In the genomic region with DNA sequence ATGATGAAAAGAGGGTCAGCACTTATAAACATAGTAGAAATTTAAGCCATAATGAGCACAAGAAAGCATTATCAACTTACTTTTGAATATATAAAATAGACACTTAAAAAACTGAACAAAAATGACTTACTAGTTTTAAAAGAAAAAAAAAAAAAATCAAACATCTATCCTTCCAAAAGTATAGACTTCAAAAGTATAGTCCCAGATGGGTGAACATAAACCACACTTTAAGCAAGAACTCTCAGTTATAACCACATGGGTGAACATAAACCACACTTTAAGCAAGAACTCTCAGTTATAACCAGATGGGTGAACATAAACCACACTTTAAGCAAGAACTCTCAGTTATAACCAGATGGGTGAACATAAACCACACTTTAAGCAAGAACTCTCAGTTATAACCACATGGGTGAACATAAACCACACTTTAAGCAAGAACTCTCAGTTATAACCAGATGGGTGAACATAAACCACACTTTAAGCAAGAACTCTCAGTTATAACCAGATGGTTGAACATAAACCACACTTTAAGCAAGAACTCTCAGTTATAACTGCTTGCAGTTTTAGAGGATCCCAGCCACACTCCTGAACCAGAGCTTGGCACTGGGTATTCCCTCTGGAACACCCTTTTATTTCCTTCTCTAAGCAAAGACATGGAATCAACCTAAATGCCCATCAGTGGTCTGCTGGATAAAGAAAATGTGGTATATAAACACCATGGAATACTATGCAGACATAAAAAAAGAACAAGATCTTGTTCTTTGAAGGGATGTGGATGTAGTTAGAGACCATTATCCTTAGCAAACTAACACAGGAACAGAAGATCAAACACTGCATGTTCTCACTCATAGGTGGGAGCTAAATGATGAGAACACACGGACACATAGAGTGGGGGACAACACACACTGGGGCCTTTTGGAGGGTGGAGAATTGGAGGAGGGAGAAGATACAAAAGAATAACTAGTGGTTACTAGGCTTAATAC, we compare ENCODE assay signal across 7 cellular contexts.
A peak's percentile ranks its signal among the peaks of the same experiment; 100 is the strongest.
DNase-seq lines count a peak whose midpoint lies in the region; ATAC-seq and TF ChIP-seq lines count a peak whose summit lies in the region.
"Not testable (repeated sequence)": the region's sequence is repeated elsewhere in the genome, so short reads cannot be mapped to it uniquely, and the experiment has no call there.

No MANE protein-coding gene starts in this region.

- H3K4me1 Mint-ChIP-seq in activated CD8-positive, alpha-beta T cell treated with anti-CD3 and anti-CD28 coated beads for 36 hours (ENCODE audit: low read depth); activated T-helper 17 cell treated with anti-CD3 and anti-CD28 coated beads, Interleukin-2, amount 50 U/mL, for 72 hours; central memory CD8-positive, alpha-beta T cell: not testable (repeated sequence)

- POLR2A ChIA-PET in activated CD8-positive, alpha-beta T cell treated with anti-CD3 and anti-CD28 coated beads for 36 hours (lab: Charles Lee), result not testable (repeated sequence)

- CTCF ChIA-PET in activated CD8-positive, alpha-beta T cell treated with anti-CD3 and anti-CD28 coated beads for 36 hours (lab: Charles Lee), result not testable (repeated sequence)

- not testable (repeated sequence) for H3K27me3 Mint-ChIP-seq in activated CD8-positive, alpha-beta T cell treated with anti-CD3 and anti-CD28 coated beads for 36 hours; activated T-helper 17 cell treated with anti-CD3 and anti-CD28 coated beads, Interleukin-2, amount 50 U/mL, for 72 hours; central memory CD8-positive, alpha-beta T cell

- not testable (repeated sequence) for TF ChIP-seq CTCF in activated CD8-positive, alpha-beta T cell treated with anti-CD3 and anti-CD28 coated beads for 36 hours (IDR thresholded peaks at IDR 0.05)

- not testable (repeated sequence) for DNase-seq in activated CD8-positive, alpha-beta T cell treated with anti-CD3 and anti-CD28 coated beads for 36 hours; central memory CD8-positive, alpha-beta T cell (ENCODE audit: low spot score in 2 of 2); stimulated activated naive CD8-positive, alpha-beta T cell treated with anti-CD3 and anti-CD28 coated beads, Interleukin-15, Interleukin-2, amounts not matched to agents 100 U/mL and 50 U/mL, for 24 hours

- not testable (repeated sequence) for H3K27ac Mint-ChIP-seq in activated CD8-positive, alpha-beta T cell treated with anti-CD3 and anti-CD28 coated beads for 36 hours; activated T-helper 17 cell treated with anti-CD3 and anti-CD28 coated beads, Interleukin-2, amount 50 U/mL, for 72 hours; central memory CD8-positive, alpha-beta T cell (ENCODE audit: low read depth)

- intact Hi-C loops in activated CD8-positive, alpha-beta T cell treated with anti-CD3 and anti-CD28 coated beads for 36 hours (cut with micrococcal nuclease), result not testable (repeated sequence)

- not testable (repeated sequence) for H3K36me3 Mint-ChIP-seq in activated CD8-positive, alpha-beta T cell treated with anti-CD3 and anti-CD28 coated beads for 36 hours (ENCODE audit: low read depth); activated T-helper 17 cell treated with anti-CD3 and anti-CD28 coated beads, Interleukin-2, amount 50 U/mL, for 72 hours (ENCODE audit: low read depth); central memory CD8-positive, alpha-beta T cell (ENCODE audit: insufficient read depth)

- ATAC-seq in GM18498 (IDR thresholded peaks at IDR 0.05; ENCODE audit: unreplicated experiment), result peak; percentile 59
- peak; percentile 50 for ATAC-seq in GM21786 (IDR thresholded peaks at IDR 0.05; ENCODE audit: unreplicated experiment)
- peak; percentile 66 for ATAC-seq in HG03354 (IDR thresholded peaks at IDR 0.05; ENCODE audit: poor library complexity, severe bottlenecking, unreplicated experiment)
- peak; percentile 69 for ATAC-seq in activated CD8-positive, alpha-beta T cell treated with anti-CD3 and anti-CD28 coated beads for 36 hours
- peak; percentile 68 for ATAC-seq in activated T-helper 17 cell treated with anti-CD3 and anti-CD28 coated beads, Interleukin-2, amount 50 U/mL, for 72 hours (replicated peaks)
- peak; percentile 19 for ATAC-seq in central memory CD8-positive, alpha-beta T cell (replicated peaks; ENCODE audit: extremely low read depth, poor library complexity, severe bottlenecking)
- peak; percentile 82 for ATAC-seq in stimulated activated naive CD8-positive, alpha-beta T cell treated with anti-CD3 and anti-CD28 coated beads, Interleukin-15, Interleukin-2, amounts not matched to agents 100 U/mL and 50 U/mL, for 24 hours

- not testable (repeated sequence) for H3K9me3 Mint-ChIP-seq in activated CD8-positive, alpha-beta T cell treated with anti-CD3 and anti-CD28 coated beads for 36 hours; activated T-helper 17 cell treated with anti-CD3 and anti-CD28 coated beads, Interleukin-2, amount 50 U/mL, for 72 hours; central memory CD8-positive, alpha-beta T cell

- not testable (repeated sequence) for H3K4me3 Mint-ChIP-seq in activated CD8-positive, alpha-beta T cell treated with anti-CD3 and anti-CD28 coated beads for 36 hours; activated T-helper 17 cell treated with anti-CD3 and anti-CD28 coated beads, Interleukin-2, amount 50 U/mL, for 72 hours; central memory CD8-positive, alpha-beta T cell

Comparison
In these comparisons a context has a peak if more than half of its experiments do, and no peak if none do; other contexts are left out.
1. ATAC-seq: peak in every context shown above with its lines; median percentile 82 in stimulated activated naive CD8-positive, alpha-beta T cell treated with anti-CD3 and anti-CD28 coated beads, Interleukin-15, Interleukin-2, amounts not matched to agents 100 U/mL and 50 U/mL, for 24 hours; 69 in activated CD8-positive, alpha-beta T cell treated with anti-CD3 and anti-CD28 coated beads for 36 hours; 68 in activated T-helper 17 cell treated with anti-CD3 and anti-CD28 coated beads, Interleukin-2, amount 50 U/mL, for 72 hours; 66 in HG03354; 59 in GM18498; 50 in GM21786; 19 in central memory CD8-positive, alpha-beta T cell.